ENCODE assay signal across 3 cellular contexts in genomic region chr6:92752114-92752513, GRCh38.
"Had no signal": no experiment of that assay in that cellular context is flagged by ENCODE, and none has a peak within 500 bp of the region (broad histone marks: within the 10 kb centered on the region; RNA-seq: fewer than 3 reads in every experiment).

No MANE protein-coding gene starts in this region.

- DNase-seq: GDM1, GF-D8 had no signal

- ATAC-seq: GM12878 had no signal

- H3K4me3 ChIP-seq: GM12878 had no signal
